ENCODE assay signal across 26 cellular contexts in genomic region chr4:789571-790465, GRCh38. TPM values are rescaled to one million over a fixed set of nuclear protein-coding genes. Genes with fewer than 3 reads are reported as not detected.
DNase-seq lines count a peak whose midpoint lies in the region; ATAC-seq and TF ChIP-seq lines count a peak whose summit lies in the region.
"Had no signal": no experiment of that assay in that cellular context is flagged by ENCODE, and none has a peak within 500 bp of the region (broad histone marks: within the 10 kb centered on the region; RNA-seq: fewer than 3 reads in every experiment).

No MANE protein-coding gene starts in this region.

- peak overlapping the region; percentile 46 for H3K27ac ChIP-seq in 22Rv1
- H3K27ac ChIP-seq: skin epidermis, testis had no signal

- peaks cover 17% of the 10 kb centered on the region for H3K27me3 Mint-ChIP-seq in glutamatergic neuron (ENCODE audit: unreplicated experiment)

- peaks cover 38% of the 10 kb centered on the region for H3K4me1 ChIP-seq in mucosa of descending colon (ENCODE audit: low read depth)

- H3K36me3 Mint-ChIP-seq in glutamatergic neuron (ENCODE audit: unreplicated experiment), result no peaks in the 10 kb centered on the region
- H3K36me3 Mint-ChIP-seq: CD8-positive, alpha-beta T cell; natural killer cell treated with Interleukin-12 subunit alpha and Interleukin-12 subunit beta and Interleukin-15 and Interleukin-18, amount 100 ng/mL, for 72 hours had no signal

- peaks cover 15% of the 10 kb centered on the region for H3K9me3 Mint-ChIP-seq in glutamatergic neuron (ENCODE audit: unreplicated experiment)
- H3K9me3 Mint-ChIP-seq: CD8-positive, alpha-beta T cell; effector memory CD8-positive, alpha-beta T cell; H9; natural killer cell treated with Interleukin-12 subunit alpha and Interleukin-12 subunit beta and Interleukin-15 and Interleukin-18, amount 100 ng/mL, for 72 hours had no signal

- no peaks in the 10 kb centered on the region for H3K36me3 ChIP-seq in mucosa of descending colon (ENCODE audit: low read depth)

- intact Hi-C loops in mucosa of descending colon (cut with DNase I, micrococcal nuclease), result no loop called here
- intact Hi-C loops in left cardiac atrium (cut with DNase I), result no loop called here

- DNase-seq in NAMALWA (ENCODE audit: low spot score) (peak; percentile 32), glutamatergic neuron (peak; percentile 77), mucosa of descending colon (peak in 2 of 3 donors; percentile 68), left cardiac atrium (no peak), SW480 (ENCODE audit: low spot score) (no peak)
- no peak for DNase-seq in activated CD8-positive, alpha-beta memory T cell treated with anti-CD3 and anti-CD28 coated beads, Interleukin-2, amount 50 U/mL, for 48 hours
- DNase-seq: activated gamma-delta T cell treated with Interleukin-2 at 50 U/mL for 16 hours; activated T-cell treated with anti-CD3 and anti-CD28 coated beads, Interleukin-2, amount 50 U/mL, for 48 hours; caudate nucleus; CD8-positive, alpha-beta T cell; DMS 273 treated with DMSO at 0.1 percent for 48 hours; effector memory CD8-positive, alpha-beta T cell; erythroblast; H9; MV-4-11; NCI-H446 treated with DMSO at 0.1 percent for 48 hours; stimulated activated naive CD8-positive, alpha-beta T cell treated with anti-CD3 and anti-CD28 coated beads, Interleukin-15, Interleukin-2, amounts not matched to agents 100 U/mL and 50 U/mL, for 24 hours; T-helper 17 cell had no signal

- no peaks in the 10 kb centered on the region for H3K9me3 ChIP-seq in mucosa of descending colon
- H3K9me3 ChIP-seq: testis had no signal

- peaks cover 33% of the 10 kb centered on the region for H3K4me1 Mint-ChIP-seq in glutamatergic neuron (ENCODE audit: low read depth, unreplicated experiment)

- no peak overlapping the region for H3K4me3 ChIP-seq in mucosa of descending colon
- H3K4me3 ChIP-seq: skin epidermis, testis had no signal

- peak overlapping the region; percentile 43 for H3K27ac Mint-ChIP-seq in glutamatergic neuron (ENCODE audit: unreplicated experiment)
- H3K27ac Mint-ChIP-seq: CD8-positive, alpha-beta T cell; effector memory CD8-positive, alpha-beta T cell; H9; natural killer cell treated with Interleukin-12 subunit alpha and Interleukin-12 subunit beta and Interleukin-15 and Interleukin-18, amount 100 ng/mL, for 72 hours; T-helper 17 cell had no signal

- H3K4me3 Mint-ChIP-seq in glutamatergic neuron (ENCODE audit: unreplicated experiment), result peak overlapping the region; percentile 38
- H3K4me3 Mint-ChIP-seq: CD8-positive, alpha-beta T cell; effector memory CD8-positive, alpha-beta T cell; H9; natural killer cell treated with Interleukin-12 subunit alpha and Interleukin-12 subunit beta and Interleukin-15 and Interleukin-18, amount 100 ng/mL, for 72 hours had no signal

- ATAC-seq in mucosa of descending colon, result peak; percentile 46
- no peak for ATAC-seq in HG03108 (IDR thresholded peaks at IDR 0.05; ENCODE audit: unreplicated experiment)
- no peak for ATAC-seq in left cardiac atrium
- ATAC-seq: CD8-positive, alpha-beta T cell; effector memory CD8-positive, alpha-beta T cell; natural killer cell treated with Interleukin-12 subunit alpha and Interleukin-12 subunit beta and Interleukin-15 and Interleukin-18, amount 100 ng/mL, for 72 hours; stimulated activated naive CD8-positive, alpha-beta T cell treated with anti-CD3 and anti-CD28 coated beads, Interleukin-15, Interleukin-2, amounts not matched to agents 100 U/mL and 50 U/mL, for 24 hours; T-helper 17 cell had no signal

- TF ChIP-seq CTCF in 22Rv1 (IDR thresholded peaks at IDR 0.05) (no peak), glutamatergic neuron (IDR thresholded peaks at IDR 0.05; ENCODE audit: partially characterized antibody, unreplicated experiment) (no peak), mucosa of descending colon (IDR thresholded peaks at IDR 0.05) (no peak)

RNA-seq across cellular contexts. Expression of gene CPLX1, which starts 36.1 kb away (rescaled TPM):
- total RNA-seq in glutamatergic neuron (ENCODE audit: unreplicated experiment) (115 TPM), mucosa of descending colon (1 to 10 TPM; 1.9 to 3.4 (median 2.7) TPM), left cardiac atrium (1 to 10 TPM; 5.6 to 9.4 TPM)
- total RNA-seq: glomerular endothelial cell; LHCN-M2; natural killer cell treated with Interleukin-12 subunit alpha and Interleukin-12 subunit beta and Interleukin-15 and Interleukin-18, amount 100 ng/mL, for 72 hours; RPMI7951 had no signal

Comparison
In these comparisons a context has a peak if more than half of its experiments do, and no peak if none do; other contexts are left out.
1. DNase-seq: peak in NAMALWA (single experiment), glutamatergic neuron (single experiment) and mucosa of descending colon (2 of 3); none in activated CD8-positive, alpha-beta memory T cell treated with anti-CD3 and anti-CD28 coated beads, Interleukin-2, amount 50 U/mL, for 48 hours (single experiment), left cardiac atrium (single experiment) and SW480 (single experiment).
2. RNA of gene CPLX1, which starts 36.1 kb away (total RNA-seq): 115 TPM in glutamatergic neuron (single experiment); 5.6 to 9.4 TPM in left cardiac atrium and 1.9 to 3.4 TPM in mucosa of descending colon; every median in the first group is over 10 times any median in the second.